Comparison of ENCODE assay signal across 8 cellular contexts in the genomic region with DNA sequence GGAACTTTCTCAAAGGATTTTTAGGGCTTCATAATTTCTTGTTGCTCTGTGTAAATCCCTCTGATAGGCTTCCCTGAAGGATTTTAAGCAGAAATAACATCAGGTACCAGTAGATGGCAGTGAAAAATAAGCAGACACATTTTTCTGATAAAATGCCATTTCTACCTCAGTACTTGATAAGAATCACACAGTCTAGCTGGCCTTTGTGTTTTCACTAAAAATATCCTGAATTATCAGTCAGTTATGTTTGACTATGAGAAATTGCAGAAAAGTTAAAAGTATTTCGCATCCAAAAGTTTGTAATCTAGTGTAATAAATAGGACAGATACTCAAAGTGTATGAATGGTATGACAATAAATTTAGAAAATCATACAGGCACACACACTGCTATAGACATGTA.
DNase-seq lines count a peak whose midpoint lies in the region; ATAC-seq and TF ChIP-seq lines count a peak whose summit lies in the region.

No MANE protein-coding gene starts in this region.

- H3K27me3 ChIP-seq in NT2/D1 (ENCODE audit: insufficient read depth, insufficient read length) (no peaks in the 10 kb centered on the region), gastrocnemius medialis (no peaks in the 10 kb centered on the region)

- no peak overlapping the region for H3K4me3 Mint-ChIP-seq in CD14-positive monocyte

- no peak for TF ChIP-seq POLR2A in gastrocnemius medialis (IDR thresholded peaks at IDR 0.05)

- in situ Hi-C loops in gastrocnemius medialis (cut with MboI; ENCODE audit: low sequenced_read_pairs in 4 of 4), result loop anchor here in 3 of 4 donors (5.0 to 10.0 kb wide), 2 partner anchors 198 to 200 kb away; no protein-coding TSS in a partner anchor

- peak; percentile 45 for ATAC-seq in GM21367 (IDR thresholded peaks at IDR 0.05; ENCODE audit: unreplicated experiment)
- peak; percentile 41 for ATAC-seq in esophagus mucosa
- peak; percentile 54 to 78 for ATAC-seq in gastrocnemius medialis
- ATAC-seq in GM21447 (IDR thresholded peaks at IDR 0.05; ENCODE audit: unreplicated experiment), result no peak
- ATAC-seq in HG03108 (IDR thresholded peaks at IDR 0.05; ENCODE audit: unreplicated experiment), result no peak

- H3K4me3 ChIP-seq in NT2/D1 (ENCODE audit: insufficient read length, low read depth), result no peak overlapping the region
- no peak overlapping the region for H3K4me3 ChIP-seq in gastrocnemius medialis

- intact Hi-C loops in gastrocnemius medialis (cut with DNase I; ENCODE audit: low total_unique reads), result loop anchor here (1.0 kb wide), 1 partner anchor 196 kb away; no protein-coding TSS in a partner anchor
- intact Hi-C loops in CD14-positive monocyte (cut with micrococcal nuclease), result no loop called here

- H3K9me3 Mint-ChIP-seq in CD14-positive monocyte, result peaks cover 0 to 8% (median 0%) of the 10 kb centered on the region in 7 donors

- H3K9ac ChIP-seq in NT2/D1 (ENCODE audit: insufficient read length, low read depth), result no peak overlapping the region

- no peaks in the 10 kb centered on the region for H3K4me1 Mint-ChIP-seq in CD14-positive monocyte

- H3K4me1 ChIP-seq in NT2/D1 (ENCODE audit: insufficient read depth, insufficient read length) (no peaks in the 10 kb centered on the region), gastrocnemius medialis (no peaks in the 10 kb centered on the region)

- H3K27ac ChIP-seq in gastrocnemius medialis, result no peak overlapping the region

- H3K36me3 ChIP-seq in NT2/D1 (ENCODE audit: insufficient read depth, insufficient read length, low read length), result peaks cover 12% of the 10 kb centered on the region
- H3K36me3 ChIP-seq in gastrocnemius medialis, result no peaks in the 10 kb centered on the region

- peaks cover 20 to 24% of the 10 kb centered on the region in 2 donors for H3K36me3 Mint-ChIP-seq in CD14-positive monocyte

- DNase-seq in Ammon's horn (ENCODE audit: low spot score), result peak; percentile 44
- DNase-seq in NT2/D1 (ENCODE audit: low read depth, low spot score), result peak; percentile 35
- DNase-seq in gastrocnemius medialis, result no peak
- DNase-seq in CD14-positive monocyte (ENCODE audit: low spot score), result no peak

- no peaks in the 10 kb centered on the region; the same call in 1 of the 2 replicates for H3K9me3 ChIP-seq in NT2/D1 (ENCODE audit: insufficient read depth, low read length)
- no peaks in the 10 kb centered on the region for H3K9me3 ChIP-seq in gastrocnemius medialis

- peak; percentile 29 to 64 (median 59) for TF ChIP-seq CTCF in gastrocnemius medialis (IDR thresholded peaks at IDR 0.05 in 4 of 5, conservative IDR thresholded peaks at IDR 0.05 in 1 of 5)
- no peak for TF ChIP-seq CTCF in CD14-positive monocyte (IDR thresholded peaks at IDR 0.05)

- H3K27me3 Mint-ChIP-seq in CD14-positive monocyte (ENCODE audit: low read depth in 3 of 3), result peaks cover 0 to 1% (median 0%) of the 10 kb centered on the region in 3 donors

- no peak overlapping the region for H3K27ac Mint-ChIP-seq in CD14-positive monocyte

Comparison
In these comparisons a context has a peak if more than half of its experiments do, and no peak if none do; other contexts are left out.
1. DNase-seq: peak in Ammon's horn (single experiment) and NT2/D1 (single experiment); none in gastrocnemius medialis (0 of 2) and CD14-positive monocyte (single experiment).
2. ATAC-seq: peak in GM21367 (single experiment), esophagus mucosa (single experiment) and gastrocnemius medialis (2 of 2); none in GM21447 (single experiment) and HG03108 (single experiment).